Comparison of ENCODE assay signal across 9 cellular contexts in the genomic region with DNA sequence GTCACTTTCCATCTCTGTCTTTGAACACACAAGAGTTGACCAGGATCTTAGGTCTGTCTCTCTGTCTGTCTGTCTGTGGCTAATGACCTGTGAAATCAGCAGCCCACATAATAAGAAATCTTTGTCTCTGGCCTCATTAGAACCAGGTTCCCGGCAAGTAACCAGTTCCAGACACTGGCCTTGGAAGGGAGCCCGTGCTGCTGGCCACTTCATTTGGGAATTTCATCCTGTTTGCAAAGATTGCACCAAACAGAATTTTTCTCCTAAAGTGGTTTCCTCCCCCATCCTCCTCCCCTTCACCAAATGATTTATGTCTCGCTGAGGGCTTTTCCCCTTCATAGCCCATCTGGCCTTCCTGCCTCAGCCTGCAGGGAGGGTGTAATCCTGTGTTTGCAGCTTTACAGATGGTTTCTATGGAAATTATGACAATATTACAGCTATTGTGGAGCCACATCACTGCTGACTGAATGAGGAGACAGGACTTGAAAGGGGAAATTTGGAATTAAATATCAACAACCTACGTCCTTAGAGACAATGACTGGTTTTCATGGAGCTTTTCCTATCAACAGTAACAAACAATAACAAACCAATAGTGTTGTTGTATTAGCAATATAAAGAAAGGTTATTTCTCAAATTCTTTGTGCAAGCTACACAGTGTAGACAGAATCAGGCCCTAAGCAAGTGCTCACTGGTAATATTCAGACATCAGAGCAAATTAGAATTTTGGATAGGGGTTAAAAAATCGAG. TPM values are rescaled to one million over a fixed set of nuclear protein-coding genes. Genes with fewer than 3 reads are reported as not detected.
DNase-seq lines count a peak whose midpoint lies in the region; ATAC-seq and TF ChIP-seq lines count a peak whose summit lies in the region.
"Had no signal": no experiment of that assay in that cellular context is flagged by ENCODE, and none has a peak within 500 bp of the region (broad histone marks: within the 10 kb centered on the region; RNA-seq: fewer than 3 reads in every experiment).

No MANE protein-coding gene starts in this region.

- peaks cover 4% of the 10 kb centered on the region for H3K27me3 Mint-ChIP-seq in glutamatergic neuron (ENCODE audit: unreplicated experiment)

- no peaks in the 10 kb centered on the region for H3K9me3 Mint-ChIP-seq in glutamatergic neuron (ENCODE audit: unreplicated experiment)

- ATAC-seq in left lung (peak; percentile 80), upper lobe of right lung (peak; percentile 53)

- H2AFZ ChIP-seq in ACC112 (ENCODE audit: low read length, unreplicated experiment): no peak overlapping the region

- H3K27ac Mint-ChIP-seq in glutamatergic neuron (ENCODE audit: unreplicated experiment): no peak overlapping the region

- no peaks in the 10 kb centered on the region for H3K79me2 ChIP-seq in ACC112 (ENCODE audit: control insufficient read depth, insufficient read depth, low read length, unreplicated experiment)

- intact Hi-C loops in left lung (cut with DNase I) (no loop called here), upper lobe of right lung (cut with DNase I) (no loop called here)

- H3K27me3 ChIP-seq in ACC112 (ENCODE audit: insufficient read depth, low read length) (no peaks in the 10 kb centered on the region), left lung (no peaks in the 10 kb centered on the region), upper lobe of right lung (no peaks in the 10 kb centered on the region)

- in situ Hi-C loops in astrocyte of the cerebellum (cut with HindIII; ENCODE audit: low sequenced_read_pairs): no loop called here

- no peaks in the 10 kb centered on the region for H3K36me3 Mint-ChIP-seq in glutamatergic neuron (ENCODE audit: unreplicated experiment)

- H3K4me1 Mint-ChIP-seq in glutamatergic neuron (ENCODE audit: low read depth, unreplicated experiment): peaks cover 12% of the 10 kb centered on the region

- H3K4me1 ChIP-seq in ACC112 (ENCODE audit: control insufficient read depth, insufficient read depth, low read length, unreplicated experiment) (peaks cover 36% of the 10 kb centered on the region), left lung (peaks cover 15 to 46% of the 10 kb centered on the region in 2 donors), upper lobe of right lung (peaks cover 38% of the 10 kb centered on the region)

- H3K27ac ChIP-seq in ACC112 (ENCODE audit: low read depth, low read length) (peak overlapping the region; percentile 88), left lung (peak overlapping the region; percentile 76 to 89), upper lobe of right lung (peak overlapping the region; percentile 79)

- H3K36me3 ChIP-seq in ACC112 (ENCODE audit: insufficient read depth, low read length) (no peaks in the 10 kb centered on the region), left lung (no peaks in the 10 kb centered on the region), upper lobe of right lung (no peaks in the 10 kb centered on the region)

- DNase-seq in NCI-H128 (lab: John Stamatoyannopoulos, UW; ENCODE audit: unreplicated experiment) (peak; percentile 41), astrocyte of the cerebellum (ENCODE audit: low read depth) (peak; percentile 97), left lung (peak in 1 of 2 donors; percentile 74), upper lobe of right lung (no peak), glutamatergic neuron (no peak), activated T-cell treated with anti-CD3 and anti-CD28 coated beads for 4 hours (no peak), NCI-H526 treated with DMSO at 0.1 percent for 48 hours (lab: John Stamatoyannopoulos, UW) (no peak)
- DNase-seq: DND-41 had no signal

- TF ChIP-seq CTCF in astrocyte of the cerebellum (IDR thresholded peaks at IDR 0.05; ENCODE audit: low read depth, low read length, missing control alignments) (no peak), left lung (IDR thresholded peaks at IDR 0.05) (no peak), upper lobe of right lung (IDR thresholded peaks at IDR 0.05) (no peak), glutamatergic neuron (IDR thresholded peaks at IDR 0.05; ENCODE audit: partially characterized antibody, unreplicated experiment) (no peak)

- H3K4me3 Mint-ChIP-seq in glutamatergic neuron (ENCODE audit: unreplicated experiment): no peak overlapping the region

- no peaks in the 10 kb centered on the region for H3K9me3 ChIP-seq in left lung
- no peaks in the 10 kb centered on the region for H3K9me3 ChIP-seq in upper lobe of right lung

- H3K4me3 ChIP-seq in ACC112 (ENCODE audit: low read depth, low read length) (0 out of 2 replicates have a peak overlapping the region, but pooled peaks have one; percentile 4), astrocyte of the cerebellum (ENCODE audit: low read depth, low read length) (no peak overlapping the region), left lung (no peak overlapping the region), upper lobe of right lung (no peak overlapping the region)

RNA-seq across cellular contexts. Expression of a gene that starts 25.7 kb away (rescaled TPM):
- 10 to 100 TPM; 64.3 to 77.5 TPM for total RNA-seq in left lung
- 52.8 TPM for total RNA-seq in upper lobe of right lung
- total RNA-seq in glutamatergic neuron (ENCODE audit: unreplicated experiment): 571 TPM

Comparison
In these comparisons a context has a peak if more than half of its experiments do, and no peak if none do; other contexts are left out.
1. DNase-seq: peak in NCI-H128 (single experiment) and astrocyte of the cerebellum (single experiment); none in upper lobe of right lung (single experiment), glutamatergic neuron (single experiment), activated T-cell treated with anti-CD3 and anti-CD28 coated beads for 4 hours (single experiment) and NCI-H526 treated with DMSO at 0.1 percent for 48 hours (single experiment).
2. Peak in every context shown above with its lines, with median percentiles within 50 percentile points of each other: H3K27ac ChIP-seq.